9 cellular contexts compared by ENCODE assay signal in the genomic region with DNA sequence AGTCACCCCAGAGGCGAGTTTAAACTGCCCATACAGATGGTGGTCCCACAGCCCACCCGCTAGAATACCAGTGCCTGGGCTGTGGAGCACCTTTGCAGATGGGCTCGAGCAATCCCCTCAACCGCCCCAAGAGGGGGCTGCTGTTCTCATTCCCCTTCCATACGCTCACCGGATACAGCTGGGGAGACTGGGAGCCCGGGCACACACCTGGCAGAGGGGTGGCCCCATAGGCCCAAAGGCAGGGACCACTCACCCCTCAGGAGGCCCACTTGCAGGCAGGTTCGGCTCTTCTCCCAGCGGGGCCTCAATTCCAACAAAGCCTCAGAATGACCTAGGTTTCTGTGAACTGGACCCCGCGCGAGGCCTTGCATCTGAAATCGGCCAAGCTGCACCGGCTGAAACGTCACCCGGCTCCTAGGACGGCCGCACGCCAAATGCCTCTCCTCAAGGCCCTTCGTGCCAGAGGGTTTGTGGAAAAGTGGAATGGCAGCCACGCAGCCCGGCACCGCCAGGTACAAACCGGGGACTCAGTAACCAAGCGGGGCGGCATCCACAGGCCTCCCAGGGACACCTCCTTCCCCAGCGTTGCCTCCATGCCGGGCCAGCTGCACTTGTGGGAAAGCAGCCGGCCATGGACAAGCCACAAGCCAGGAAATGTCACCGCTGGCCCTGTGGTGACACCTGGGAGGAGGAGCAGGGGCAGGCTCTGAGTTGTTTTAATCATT. TPM values are rescaled to one million over a fixed set of nuclear protein-coding genes. Genes with fewer than 3 reads are reported as not detected.
DNase-seq lines count a peak whose midpoint lies in the region; ATAC-seq and TF ChIP-seq lines count a peak whose summit lies in the region.
"Had no signal": no experiment of that assay in that cellular context is flagged by ENCODE, and none has a peak within 500 bp of the region (broad histone marks: within the 10 kb centered on the region; RNA-seq: fewer than 3 reads in every experiment).

No MANE protein-coding gene starts in this region.

- peak overlapping the region in 3 of 10 donors; percentile 29 to 84 (median 81) for H3K27ac Mint-ChIP-seq in naive thymus-derived CD8-positive, alpha-beta T cell

- CTCF ChIA-PET in mammary epithelial cell (lab: Charles Lee; ENCODE audit: low non-redundant PET), result no interaction called here

- peak overlapping the region in 5 of 10 donors; percentile 74 to 89 (median 80) for H3K4me3 Mint-ChIP-seq in naive thymus-derived CD8-positive, alpha-beta T cell

- H3K4me3 ChIP-seq in OCI-LY3 (ENCODE audit: low read length) (no peak overlapping the region), mammary epithelial cell (replicated peaks in 1 of 3; ENCODE audit: insufficient read depth in 1 of 3, low read depth in 2 of 3, low read length in 3 of 3) (no peak overlapping the region), MG63 (no peak overlapping the region)
- no peak overlapping the region for H3K4me3 ChIP-seq in effector memory CD4-positive, alpha-beta T cell (ENCODE audit: insufficient read depth, low read depth, low read length, poor library complexity, severe bottlenecking)
- H3K4me3 ChIP-seq: lung had no signal

- peak; percentile 72 to 81 for ATAC-seq in naive thymus-derived CD8-positive, alpha-beta T cell

- H3K79me2 ChIP-seq in OCI-LY3 (ENCODE audit: low read length), result peaks cover 79% of the 10 kb centered on the region
- peaks cover 74% of the 10 kb centered on the region for H3K79me2 ChIP-seq in mammary epithelial cell (ENCODE audit: insufficient read depth, low read length)

- no peak overlapping the region for H3K27ac ChIP-seq in OCI-LY3 (ENCODE audit: low read length)
- H3K27ac ChIP-seq in mammary epithelial cell (ENCODE audit: insufficient read depth, low read depth, low read length), result no peak overlapping the region
- H3K27ac ChIP-seq in effector memory CD4-positive, alpha-beta T cell (ENCODE audit: insufficient read depth, low read length, poor library complexity, severe bottlenecking), result no peak overlapping the region

- BruUV-seq in mammary epithelial cell (replicated peaks; lab: Mats Ljungman, UMichigan), result no TSS peak

- H4K20me1 ChIP-seq in OCI-LY3 (ENCODE audit: insufficient read depth, low read length) (peaks cover 30% of the 10 kb centered on the region), mammary epithelial cell (ENCODE audit: insufficient read depth, low read length) (no peaks in the 10 kb centered on the region)

- no peak overlapping the region for H2AFZ ChIP-seq in OCI-LY3 (ENCODE audit: low read depth, low read length)
- no peak overlapping the region for H2AFZ ChIP-seq in mammary epithelial cell (ENCODE audit: low read depth, low read length)

- peaks cover 0 to 72% (median 5%) of the 10 kb centered on the region in 3 donors for H3K36me3 Mint-ChIP-seq in naive thymus-derived CD8-positive, alpha-beta T cell

- H3K4me1 Mint-ChIP-seq in naive thymus-derived CD8-positive, alpha-beta T cell, result peaks cover 17 to 46% (median 33%) of the 10 kb centered on the region in 4 donors

- H3K9ac ChIP-seq in OCI-LY3 (ENCODE audit: low read length), result no peak overlapping the region
- H3K9ac ChIP-seq in mammary epithelial cell (ENCODE audit: insufficient read depth, low read length), result no peak overlapping the region

- H3K27me3 ChIP-seq in OCI-LY3 (ENCODE audit: low read depth, low read length) (no peaks in the 10 kb centered on the region), mammary epithelial cell (ENCODE audit: insufficient read depth, low read length) (no peaks in the 10 kb centered on the region), MG63 (no peaks in the 10 kb centered on the region)
- H3K27me3 ChIP-seq in effector memory CD4-positive, alpha-beta T cell (replicated peaks; ENCODE audit: control insufficient read depth, insufficient read depth, low read length, poor library complexity, severe bottlenecking), result no peaks in the 10 kb centered on the region

- H3K4me1 ChIP-seq in OCI-LY3 (ENCODE audit: low read length) (peaks cover 15% of the 10 kb centered on the region), mammary epithelial cell (ENCODE audit: insufficient read depth, low read length) (no peaks in the 10 kb centered on the region)
- no peaks in the 10 kb centered on the region for H3K4me1 ChIP-seq in effector memory CD4-positive, alpha-beta T cell (ENCODE audit: control insufficient read depth, insufficient read depth, low read length, poor library complexity, severe bottlenecking)

- dilution Hi-C loops in mammary epithelial cell (cut with HindIII; ENCODE audit: low sequenced_read_pairs), result no loop called here

- WGBS in mammary epithelial cell (ENCODE audit: low coverage, missing lambda C conversion rate), result 91% methylated on average over 19 of the region's 30 CpGs

- H3K4me2 ChIP-seq in OCI-LY3 (ENCODE audit: low read length) (no peak overlapping the region), mammary epithelial cell (ENCODE audit: insufficient read depth, low read depth, low read length) (no peak overlapping the region)

- H3K36me3 ChIP-seq in OCI-LY3 (replicated peaks; ENCODE audit: low read depth, low read length), result peaks cover 49% of the 10 kb centered on the region
- peaks cover 9% of the 10 kb centered on the region for H3K36me3 ChIP-seq in mammary epithelial cell (ENCODE audit: insufficient read depth, low read length)
- peaks cover 5% of the 10 kb centered on the region; the same call in 1 of the 2 replicates for H3K36me3 ChIP-seq in MG63
- peaks cover 37% of the 10 kb centered on the region for H3K36me3 ChIP-seq in effector memory CD4-positive, alpha-beta T cell (ENCODE audit: control insufficient read depth, insufficient read depth, low read length)

- in situ Hi-C loops in mammary epithelial cell (cut with MboI; ENCODE audit: low sequenced_read_pairs in 2 of 2), result no loop called here

- no peaks in the 10 kb centered on the region for H3K27me3 Mint-ChIP-seq in naive thymus-derived CD8-positive, alpha-beta T cell

- intact Hi-C loops in mammary epithelial cell (cut with micrococcal nuclease), result no loop called here

- POLR2A ChIA-PET in naive thymus-derived CD8-positive, alpha-beta T cell (lab: Charles Lee), result interaction anchor here (0.5 kb wide), 1 partner anchor 263 kb away, joined by 3 read pairs; no protein-coding TSS in a partner anchor

- DNase-seq in mammary epithelial cell (no peak), NCI-H2029 (lab: John Stamatoyannopoulos, UW) (no peak), MG63 (no peak), inferior parietal cortex (ENCODE audit: extremely low spot score) (no peak)
- peak in 6 of 10 donors; percentile 4 to 50 (median 34) for DNase-seq in naive thymus-derived CD8-positive, alpha-beta T cell
- DNase-seq in effector memory CD4-positive, alpha-beta T cell, result no peak

- TF ChIP-seq CTCF in GM12873 (IDR thresholded peaks at IDR 0.05; ENCODE audit: insufficient read depth, low read depth, low read length, missing control alignments) (peak; percentile 62), OCI-LY3 (IDR thresholded peaks at IDR 0.05; ENCODE audit: low read depth, low read length) (peak; percentile 63), mammary epithelial cell (conservative IDR thresholded peaks at IDR 0.05 in 1 of 2, IDR thresholded peaks at IDR 0.05 in 1 of 2; ENCODE audit: extremely low read depth in 1 of 2, insufficient read depth in 1 of 2, low read depth in 1 of 2, low read length in 2 of 2) (peak; percentile 45 to 51)

- H3K9me3 Mint-ChIP-seq in naive thymus-derived CD8-positive, alpha-beta T cell, result no peaks in the 10 kb centered on the region

- H3K9me3 ChIP-seq in OCI-LY3 (ENCODE audit: insufficient read depth, low read length) (no peaks in the 10 kb centered on the region), mammary epithelial cell (replicated peaks; ENCODE audit: insufficient read depth, low read length) (no peaks in the 10 kb centered on the region), MG63 (no peaks in the 10 kb centered on the region)
- no peaks in the 10 kb centered on the region for H3K9me3 ChIP-seq in effector memory CD4-positive, alpha-beta T cell (ENCODE audit: control insufficient read depth, low read length)

RNA-seq across cellular contexts. Expression of gene MLLT1, which starts 18.7 kb away (rescaled TPM):
- total RNA-seq in mammary epithelial cell, result 10 to 100 TPM in 1 of 2 donors, 1 to 10 TPM in 1; 5.8 to 45.4 TPM
- 16.9 TPM for polyA plus RNA-seq in mammary epithelial cell
- 14.5 TPM for polyA minus RNA-seq in mammary epithelial cell
- total RNA-seq in naive thymus-derived CD8-positive, alpha-beta T cell, result 10 to 100 TPM; 37.7 to 41.7 TPM
- 1 to 10 TPM in 2 of 3 donors, under 1 TPM in 1; 0.68 to 2.7 (median 1.2) TPM for polyA plus RNA-seq in naive thymus-derived CD8-positive, alpha-beta T cell
- 3.0 and 6.5 TPM in 2 replicates for total RNA-seq in MG63 (2014; rRNA removed; shearing (Covaris generic); ENCODE audit: low replicate concordance)

Comparison
In these comparisons a context has a peak if more than half of its experiments do, and no peak if none do; other contexts are left out.
1. DNase-seq: peak in naive thymus-derived CD8-positive, alpha-beta T cell (6 of 10); none in mammary epithelial cell (single experiment), NCI-H2029 (single experiment), MG63 (single experiment), inferior parietal cortex (single experiment) and effector memory CD4-positive, alpha-beta T cell (0 of 3).
2. Peak in every context shown above with its lines, with median percentiles within 50 percentile points of each other: CTCF ChIP-seq.